In the genomic region with DNA sequence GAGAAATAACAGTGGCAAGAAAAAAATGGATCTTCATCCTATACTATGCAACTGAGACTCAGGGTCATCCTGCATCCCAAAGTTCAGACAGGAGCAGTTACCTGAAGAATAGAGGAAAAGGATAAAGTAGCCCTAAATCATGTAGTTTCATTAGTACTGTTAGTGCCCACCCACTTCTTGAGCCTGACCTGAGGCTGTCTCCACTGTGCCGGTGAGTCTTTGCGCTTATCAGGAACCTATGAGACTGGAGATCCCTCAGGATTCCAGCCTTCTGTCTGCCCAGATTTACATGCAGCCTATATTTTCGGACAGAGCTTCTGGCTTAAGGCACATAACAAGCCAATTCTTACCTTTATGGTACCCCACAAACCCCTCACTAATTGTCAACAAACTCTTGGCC, we compare ENCODE assay signal across 18 cellular contexts.
DNase-seq lines count a peak whose midpoint lies in the region; ATAC-seq, FAIRE-seq and TF ChIP-seq lines count a peak whose summit lies in the region.
"Had no signal": no experiment of that assay in that cellular context is flagged by ENCODE, and none has a peak within 500 bp of the region (broad histone marks: within the 10 kb centered on the region; RNA-seq: fewer than 3 reads in every experiment).

No MANE protein-coding gene starts in this region.

- DNase-seq in SK-N-SH = no peak
- no peak for DNase-seq in WERI-Rb-1
- no peak for DNase-seq in keratinocyte (ENCODE audit: low read depth, low spot score)
- DNase-seq in NCI-H1048 (lab: John Stamatoyannopoulos, UW) = no peak
- no peak for DNase-seq in NCI-H128 (lab: John Stamatoyannopoulos, UW; ENCODE audit: unreplicated experiment)
- no peak for DNase-seq in NOMO-1 treated with DMSO at 0.1 percent for 48 hours (lab: John Stamatoyannopoulos, UW; ENCODE audit: unreplicated experiment)
- DNase-seq in RPMI8226 = no peak
- DNase-seq: DND-41, GM23248, HCEC 1CT, Kasumi-1, NCI-H1417 treated with DMSO at 0.1 percent for 48 hours, NCI-H187, NCI-H2107, NCI-H510A, Right ventricle myocardium superior had no signal

- H3K9me2 ChIP-seq in SK-N-SH = no peaks in the 10 kb centered on the region

- H3K27me3 ChIP-seq in SK-N-SH (ENCODE audit: insufficient read depth) = no peaks in the 10 kb centered on the region
- H3K27me3 ChIP-seq in WERI-Rb-1 (ENCODE audit: insufficient read depth, low read depth, severe bottlenecking) = no peaks in the 10 kb centered on the region
- no peaks in the 10 kb centered on the region for H3K27me3 ChIP-seq in keratinocyte (ENCODE audit: control insufficient read depth, extremely low read depth, insufficient read depth, low read length)

- FAIRE-seq in keratinocyte (lab: Jason Lieb, UNC) = peak; percentile 32
- FAIRE-seq: GM12891 had no signal

- no peak for TF ChIP-seq RAD21 in SK-N-SH (IDR thresholded peaks at IDR 0.05; ENCODE audit: low read length)

- POLR2A ChIA-PET in SK-N-SH (lab: Yijun Ruan, JAX) = no interaction called here

- H3K4me1 ChIP-seq in SK-N-SH (ENCODE audit: control insufficient read depth in 1 of 2, insufficient read depth in 2 of 2, low read depth in 1 of 2, low read length in 1 of 2) = peaks cover 5 to 15% of the 10 kb centered on the region in 2 experiments; a peak in 2 of 4 replicates
- H3K4me1 ChIP-seq in keratinocyte (ENCODE audit: control insufficient read depth, extremely low read depth, insufficient read depth, low read length) = peaks cover 36% of the 10 kb centered on the region

- TF ChIP-seq EP300 in SK-N-SH (IDR thresholded peaks at IDR 0.05; ENCODE audit: borderline replicate concordance in 1 of 2, low read depth in 1 of 2, low read length in 1 of 2) = no peak

- H3K79me2 ChIP-seq in SK-N-SH (ENCODE audit: insufficient read depth) (peaks cover 63% of the 10 kb centered on the region), keratinocyte (ENCODE audit: control insufficient read depth, insufficient read depth, low read length) (peaks cover 15% of the 10 kb centered on the region)

- CTCF ChIA-PET in SK-N-SH (lab: Yijun Ruan, JAX) = interaction anchor here (0.6 to 1.8 kb wide), 2 partner anchors 10 to 12 kb away, joined by 4 to 5 read pairs; no protein-coding TSS in a partner anchor

- H3K4me3 ChIP-seq in SK-N-SH (ENCODE audit: low read depth in 2 of 2, low read length in 1 of 2) (no peak overlapping the region), WERI-Rb-1 (ENCODE audit: low read depth, low read length) (no peak overlapping the region), keratinocyte (ENCODE audit: control insufficient read depth in 2 of 3, extremely low read depth in 1 of 3, insufficient read depth in 2 of 3, low read depth in 1 of 3, low read length in 3 of 3) (no peak overlapping the region)

- H3F3A ChIP-seq in SK-N-SH (replicated peaks; ENCODE audit: insufficient read depth) = peaks cover 24% of the 10 kb centered on the region

- no peaks in the 10 kb centered on the region for H3K36me3 ChIP-seq in SK-N-SH (replicated peaks in 1 of 2; ENCODE audit: control insufficient read depth in 1 of 2, insufficient read depth in 2 of 2, low read length in 1 of 2)
- no peaks in the 10 kb centered on the region; the same call in 1 of the 2 replicates for H3K36me3 ChIP-seq in WERI-Rb-1
- no peaks in the 10 kb centered on the region for H3K36me3 ChIP-seq in keratinocyte (ENCODE audit: control insufficient read depth in 2 of 2, extremely low read depth in 1 of 2, insufficient read depth in 2 of 2, low read length in 2 of 2)

- H3K4me2 ChIP-seq in SK-N-SH (no peak overlapping the region), keratinocyte (ENCODE audit: control insufficient read depth, extremely low read depth, insufficient read depth, low read depth, low read length) (no peak overlapping the region)

- peak; percentile 22; the same call in 2 of the 3 replicates for ATAC-seq in SK-N-SH treated with all-trans-retinoic acid at 6 μM for 48 hours

- peak overlapping the region in 1 of 2 experiments; percentile 77; a peak in 2 of 4 replicates for H3K27ac ChIP-seq in SK-N-SH (ENCODE audit: low read depth in 2 of 2, low read length in 1 of 2)
- peak overlapping the region; percentile 42; the same call in 1 of the 2 replicates for H3K27ac ChIP-seq in WERI-Rb-1
- no peak overlapping the region for H3K27ac ChIP-seq in keratinocyte (ENCODE audit: control insufficient read depth, insufficient read depth, low read length)
- H3K27ac ChIP-seq: GM23248 had no signal

- no peak for TF ChIP-seq CTCF in SK-N-SH (IDR thresholded peaks at IDR 0.05)
- no peak for TF ChIP-seq CTCF in WERI-Rb-1 (IDR thresholded peaks at IDR 0.05; ENCODE audit: low read depth, low read length)
- TF ChIP-seq CTCF in keratinocyte (optimal IDR thresholded peaks at IDR 0.05 in 1 of 3, IDR thresholded peaks at IDR 0.05 in 1 of 3, conservative IDR thresholded peaks at IDR 0.05 in 1 of 3; ENCODE audit: extremely low read depth in 1 of 3, insufficient read depth in 2 of 3, low read length in 3 of 3) = no peak

- no peaks in the 10 kb centered on the region for H3K9me1 ChIP-seq in keratinocyte (ENCODE audit: control insufficient read depth, extremely low read depth, insufficient read depth, low read length)

- no peaks in the 10 kb centered on the region for H3K9me3 ChIP-seq in SK-N-SH
- no peaks in the 10 kb centered on the region for H3K9me3 ChIP-seq in WERI-Rb-1 (ENCODE audit: severe bottlenecking)
- no peaks in the 10 kb centered on the region for H3K9me3 ChIP-seq in keratinocyte (ENCODE audit: control insufficient read depth, low read depth, low read length)

- no peaks in the 10 kb centered on the region for H4K20me1 ChIP-seq in SK-N-SH (ENCODE audit: insufficient read depth)
- H4K20me1 ChIP-seq in keratinocyte (ENCODE audit: control insufficient read depth, extremely low read depth, insufficient read depth, low read length) = no peaks in the 10 kb centered on the region

- dilution Hi-C loops in keratinocyte (cut with MboI; ENCODE audit: extremely low pct_ligation_motif_present, low sequenced_read_pairs) = no loop called here

- H3K9ac ChIP-seq in SK-N-SH (no peak overlapping the region), keratinocyte (ENCODE audit: control insufficient read depth, extremely low read depth, insufficient read depth, low read length) (no peak overlapping the region)

- no peak overlapping the region for H2AFZ ChIP-seq in SK-N-SH (ENCODE audit: low read depth)
- H2AFZ ChIP-seq in keratinocyte (ENCODE audit: control insufficient read depth, low read length) = no peak overlapping the region
- H2AFZ ChIP-seq: GM23248 had no signal

- WGBS in SK-N-SH (ENCODE audit: low lambda C conversion rate) = 92% methylated on average over 3 of the region's 3 CpGs

TF ChIP-seq in SK-N-SH treated with all-trans-retinoic acid at 6 μM for 48 hours, 23 proteins besides CTCF, POLR2A, EP300 and RAD21 (continues in another document):
- TF ChIP-seq TOX (CRISPR knock-in tag; IDR thresholded peaks at IDR 0.05; ENCODE audit: borderline replicate concordance) (no peak), ZC3H10 (CRISPR knock-in tag; IDR thresholded peaks at IDR 0.05) (no peak), BACH2 (CRISPR knock-in tag; IDR thresholded peaks at IDR 0.05; ENCODE audit: borderline replicate concordance) (no peak)
- TF ChIP-seq, protein P1, sequence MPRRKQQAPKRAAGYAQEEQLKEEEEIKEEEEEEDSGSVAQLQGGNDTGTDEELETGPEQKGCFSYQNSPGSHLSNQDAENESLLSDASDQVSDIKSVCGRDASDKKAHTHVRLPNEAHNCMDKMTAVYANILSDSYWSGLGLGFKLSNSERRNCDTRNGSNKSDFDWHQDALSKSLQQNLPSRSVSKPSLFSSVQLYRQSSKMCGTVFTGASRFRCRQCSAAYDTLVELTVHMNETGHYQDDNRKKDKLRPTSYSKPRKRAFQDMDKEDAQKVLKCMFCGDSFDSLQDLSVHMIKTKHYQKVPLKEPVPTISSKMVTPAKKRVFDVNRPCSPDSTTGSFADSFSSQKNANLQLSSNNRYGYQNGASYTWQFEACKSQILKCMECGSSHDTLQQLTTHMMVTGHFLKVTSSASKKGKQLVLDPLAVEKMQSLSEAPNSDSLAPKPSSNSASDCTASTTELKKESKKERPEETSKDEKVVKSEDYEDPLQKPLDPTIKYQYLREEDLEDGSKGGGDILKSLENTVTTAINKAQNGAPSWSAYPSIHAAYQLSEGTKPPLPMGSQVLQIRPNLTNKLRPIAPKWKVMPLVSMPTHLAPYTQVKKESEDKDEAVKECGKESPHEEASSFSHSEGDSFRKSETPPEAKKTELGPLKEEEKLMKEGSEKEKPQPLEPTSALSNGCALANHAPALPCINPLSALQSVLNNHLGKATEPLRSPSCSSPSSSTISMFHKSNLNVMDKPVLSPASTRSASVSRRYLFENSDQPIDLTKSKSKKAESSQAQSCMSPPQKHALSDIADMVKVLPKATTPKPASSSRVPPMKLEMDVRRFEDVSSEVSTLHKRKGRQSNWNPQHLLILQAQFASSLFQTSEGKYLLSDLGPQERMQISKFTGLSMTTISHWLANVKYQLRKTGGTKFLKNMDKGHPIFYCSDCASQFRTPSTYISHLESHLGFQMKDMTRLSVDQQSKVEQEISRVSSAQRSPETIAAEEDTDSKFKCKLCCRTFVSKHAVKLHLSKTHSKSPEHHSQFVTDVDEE (CRISPR knock-in tag; IDR thresholded peaks at IDR 0.05) = no peak

TF ChIP-seq in SK-N-SH, 30 proteins besides CTCF, POLR2A, EP300 and RAD21:
- no peak for TF ChIP-seq SMC3 (IDR thresholded peaks at IDR 0.05; ENCODE audit: low read depth, low read length)
